In the genomic region with DNA sequence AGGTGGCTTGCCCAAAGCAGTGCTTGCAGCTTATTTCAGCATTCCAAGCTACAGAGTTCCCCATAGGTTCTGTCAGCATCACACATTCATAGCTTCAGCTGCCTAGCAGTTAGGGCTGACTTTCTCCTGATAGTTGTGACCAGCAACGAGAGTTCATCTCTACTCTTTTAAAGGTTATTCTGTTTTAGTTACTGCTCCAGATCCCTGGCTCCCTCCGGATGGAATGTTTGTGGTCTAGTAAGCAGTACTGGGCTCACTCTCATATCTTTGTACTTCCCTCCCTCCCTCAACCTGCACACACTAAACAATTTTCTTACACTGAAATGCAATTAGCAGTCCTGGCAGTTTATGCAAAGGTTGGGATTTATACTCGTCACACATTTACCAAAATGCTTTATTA, we compare ENCODE assay signal across 1 cellular context.
TF ChIP-seq lines count a peak whose summit lies in the region.

No MANE protein-coding gene starts in this region.

TF ChIP-seq in IMR-90, 13 proteins besides CTCF, POLR2A, EP300 and RAD21 (continued from another document):
- TF ChIP-seq ELK1 (IDR thresholded peaks at IDR 0.05; ENCODE audit: borderline replicate concordance, low read depth, low read length) (no peak), FOS (IDR thresholded peaks at IDR 0.05; ENCODE audit: low read depth, low read length) (no peak), MAFK (IDR thresholded peaks at IDR 0.05; ENCODE audit: low read depth, low read length) (no peak), SMC3 (IDR thresholded peaks at IDR 0.05; ENCODE audit: low read depth, low read length) (no peak), USF2 (IDR thresholded peaks at IDR 0.05; ENCODE audit: low read depth, low read length) (no peak), RCOR1 (IDR thresholded peaks at IDR 0.05; ENCODE audit: insufficient replicate concordance, low read length) (no peak)
